Comparison of ENCODE assay signal across 35 cellular contexts in the genomic region with DNA sequence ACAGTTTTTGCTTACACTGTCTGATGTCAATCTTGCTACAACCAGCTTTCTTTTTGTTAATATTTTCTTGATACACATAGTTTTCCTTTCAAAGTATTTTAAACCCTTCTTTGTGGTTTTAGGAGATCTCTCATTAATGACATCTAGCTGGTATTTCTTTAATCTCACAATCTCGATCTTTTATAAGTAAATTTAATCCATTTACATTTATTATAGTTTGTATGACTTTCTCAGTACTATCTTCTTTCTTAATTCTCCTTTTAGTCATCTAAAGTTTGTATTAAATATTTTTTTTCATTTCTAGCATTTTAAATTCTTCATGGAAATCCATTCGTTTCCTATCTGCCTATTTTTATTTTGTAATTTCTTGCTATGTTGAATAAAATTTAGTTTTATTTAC.
"Had no signal": no experiment of that assay in that cellular context is flagged by ENCODE, and none has a peak within 500 bp of the region (broad histone marks: within the 10 kb centered on the region; RNA-seq: fewer than 3 reads in every experiment).

No MANE protein-coding gene starts in this region.

- DNase-seq: Karpas-422, Kasumi-1, MG63, MM.1S, MV-4-11, NCI-H1048, NCI-H1092, NCI-H1092 treated with DMSO at 0.1 percent for 48 hours, NCI-H1105, NCI-H1105 treated with DMSO at 0.1 percent for 48 hours, NCI-H1417, NCI-H1417 treated with DMSO at 0.1 percent for 48 hours, NCI-H1436, NCI-H1436 treated with DMSO at 0.1 percent for 48 hours, NCI-H146, NCI-H1694, NCI-H1694 treated with DMSO at 0.1 percent for 48 hours, NCI-H187, NCI-H187 treated with DMSO at 0.1 percent for 48 hours, NCI-H1930, NCI-H2029, NCI-H2029 treated with DMSO at 0.1 percent for 48 hours, NCI-H2081, NCI-H2081 treated with DMSO at 0.1 percent for 48 hours, NCI-H2107, NCI-H2171, NCI-H2171 treated with DMSO at 0.1 percent for 48 hours, NCI-H2227 treated with DMSO at 0.1 percent for 48 hours, NCI-H226, NCI-H345, NCI-H446, NCI-H446 treated with DMSO at 0.1 percent for 48 hours, NCI-H510A, NCI-H510A treated with DMSO at 0.1 percent for 48 hours, NCI-H524 had no signal

- H3K36me3 ChIP-seq: MG63 had no signal

- H3K4me3 ChIP-seq: MG63 had no signal

- H3K27me3 ChIP-seq: MG63 had no signal
